Comparison of ENCODE assay signal across 17 cellular contexts in genomic region chr21:37348664-37349063, GRCh38. TPM values are rescaled to one million over a fixed set of nuclear protein-coding genes. Genes with fewer than 3 reads are reported as not detected.
DNase-seq lines count a peak whose midpoint lies in the region; ATAC-seq and TF ChIP-seq lines count a peak whose summit lies in the region.
"Had no signal": no experiment of that assay in that cellular context is flagged by ENCODE, and none has a peak within 500 bp of the region (broad histone marks: within the 10 kb centered on the region; RNA-seq: fewer than 3 reads in every experiment).

No MANE protein-coding gene starts in this region.

- no peak overlapping the region for H3K27ac Mint-ChIP-seq in stimulated activated effector memory CD8-positive, alpha-beta T cell treated with anti-CD3 and anti-CD28 coated beads, Interleukin-12 subunit alpha, Interleukin-12 subunit beta, amount 100 ng/mL, for 72 hours
- no peak overlapping the region for H3K27ac Mint-ChIP-seq in naive thymus-derived CD8-positive, alpha-beta T cell
- H3K27ac Mint-ChIP-seq: activated T-helper 17 cell treated with anti-CD3 and anti-CD28 coated beads, Interleukin-2, amount 50 U/mL, for 72 hours; B cell; T-helper 17 cell had no signal

- no peaks in the 10 kb centered on the region for H3K36me3 Mint-ChIP-seq in stimulated activated effector memory CD8-positive, alpha-beta T cell treated with anti-CD3 and anti-CD28 coated beads, Interleukin-12 subunit alpha, Interleukin-12 subunit beta, amount 100 ng/mL, for 72 hours
- peaks cover 0 to 20% (median 19%) of the 10 kb centered on the region in 3 donors for H3K36me3 Mint-ChIP-seq in naive thymus-derived CD8-positive, alpha-beta T cell

- ATAC-seq in stimulated activated effector memory CD8-positive, alpha-beta T cell treated with anti-CD3 and anti-CD28 coated beads, Interleukin-12 subunit alpha, Interleukin-12 subunit beta, amount 100 ng/mL, for 72 hours, result no peak
- ATAC-seq in left lobe of liver, result no peak
- ATAC-seq in naive thymus-derived CD8-positive, alpha-beta T cell, result no peak
- ATAC-seq: activated T-helper 17 cell treated with anti-CD3 and anti-CD28 coated beads, Interleukin-2, amount 50 U/mL, for 72 hours; left lung; T-helper 17 cell had no signal

- H3K27me3 Mint-ChIP-seq in naive thymus-derived CD8-positive, alpha-beta T cell, result peaks cover 0 to 3% (median 1%) of the 10 kb centered on the region in 5 donors

- no peak for TF ChIP-seq POLR2A in erythroblast (IDR thresholded peaks at IDR 0.05; ENCODE audit: low read length)

- no peaks in the 10 kb centered on the region for H3K4me1 Mint-ChIP-seq in stimulated activated effector memory CD8-positive, alpha-beta T cell treated with anti-CD3 and anti-CD28 coated beads, Interleukin-12 subunit alpha, Interleukin-12 subunit beta, amount 100 ng/mL, for 72 hours
- H3K4me1 Mint-ChIP-seq in naive thymus-derived CD8-positive, alpha-beta T cell, result no peaks in the 10 kb centered on the region
- H3K4me1 Mint-ChIP-seq: activated T-helper 17 cell treated with anti-CD3 and anti-CD28 coated beads, Interleukin-2, amount 50 U/mL, for 72 hours; B cell; T-helper 17 cell had no signal

- DNase-seq in DMS53 treated with DMSO at 0.1 percent for 48 hours (lab: John Stamatoyannopoulos, UW; ENCODE audit: unreplicated experiment), result peak; percentile 26
- DNase-seq in H4 (ENCODE audit: low spot score), result peak; percentile 42
- DNase-seq in OCI-M1 (lab: John Stamatoyannopoulos, UW), result peak; percentile 87
- DNase-seq in erythroblast (lab: John Stamatoyannopoulos, UW), result peak; percentile 33 to 35
- DNase-seq in stimulated activated effector memory CD8-positive, alpha-beta T cell treated with anti-CD3 and anti-CD28 coated beads, Interleukin-12 subunit alpha, Interleukin-12 subunit beta, amount 100 ng/mL, for 72 hours (ENCODE audit: low spot score in 2 of 2), result no peak
- no peak for DNase-seq in left lobe of liver (ENCODE audit: low spot score)
- no peak for DNase-seq in naive thymus-derived CD8-positive, alpha-beta T cell
- DNase-seq: activated CD4-positive, CD25-positive, alpha-beta regulatory T cell treated with anti-CD3 and anti-CD28 coated beads, Interleukin-2, amount 50 U/mL, for 72 hours; Caco-2; GF-D8; left lung; NCI-H1092 treated with DMSO at 0.1 percent for 48 hours; retina; SHP77 treated with DMSO at 0.1 percent for 48 hours; T-helper 17 cell had no signal

- H3K9me3 Mint-ChIP-seq in stimulated activated effector memory CD8-positive, alpha-beta T cell treated with anti-CD3 and anti-CD28 coated beads, Interleukin-12 subunit alpha, Interleukin-12 subunit beta, amount 100 ng/mL, for 72 hours, result peaks cover 18% of the 10 kb centered on the region
- H3K9me3 Mint-ChIP-seq in naive thymus-derived CD8-positive, alpha-beta T cell, result peaks cover 8 to 35% (median 15%) of the 10 kb centered on the region in 9 donors

- POLR2A ChIA-PET in naive thymus-derived CD8-positive, alpha-beta T cell (lab: Charles Lee), result no interaction called here

- no peak overlapping the region for H3K4me3 Mint-ChIP-seq in stimulated activated effector memory CD8-positive, alpha-beta T cell treated with anti-CD3 and anti-CD28 coated beads, Interleukin-12 subunit alpha, Interleukin-12 subunit beta, amount 100 ng/mL, for 72 hours
- no peak overlapping the region for H3K4me3 Mint-ChIP-seq in naive thymus-derived CD8-positive, alpha-beta T cell
- H3K4me3 Mint-ChIP-seq: activated T-helper 17 cell treated with anti-CD3 and anti-CD28 coated beads, Interleukin-2, amount 50 U/mL, for 72 hours; B cell; T-helper 17 cell had no signal

RNA-seq across cellular contexts. Expression of gene DYRK1A, which starts 17.9 kb away (rescaled TPM):
- total RNA-seq in H4 (2014; rRNA removed; shearing (Covaris generic)), result 25.7 and 35.3 TPM in 2 replicates
- total RNA-seq in left lobe of liver, result 21.6 TPM
- total RNA-seq in naive thymus-derived CD8-positive, alpha-beta T cell, result 100 to 1,000 TPM; 140 to 146 TPM
- 1 to 10 TPM; 1.8 to 5.4 (median 2.2) TPM for polyA plus RNA-seq in naive thymus-derived CD8-positive, alpha-beta T cell

Comparison
In these comparisons a context has a peak if more than half of its experiments do, and no peak if none do; other contexts are left out.
1. DNase-seq: peak in DMS53 treated with DMSO at 0.1 percent for 48 hours (single experiment), H4 (single experiment), OCI-M1 (single experiment) and erythroblast (2 of 2); none in stimulated activated effector memory CD8-positive, alpha-beta T cell treated with anti-CD3 and anti-CD28 coated beads, Interleukin-12 subunit alpha, Interleukin-12 subunit beta, amount 100 ng/mL, for 72 hours (0 of 2), left lobe of liver (single experiment) and naive thymus-derived CD8-positive, alpha-beta T cell (0 of 10).